19 cellular contexts compared by ENCODE assay signal in the genomic region with DNA sequence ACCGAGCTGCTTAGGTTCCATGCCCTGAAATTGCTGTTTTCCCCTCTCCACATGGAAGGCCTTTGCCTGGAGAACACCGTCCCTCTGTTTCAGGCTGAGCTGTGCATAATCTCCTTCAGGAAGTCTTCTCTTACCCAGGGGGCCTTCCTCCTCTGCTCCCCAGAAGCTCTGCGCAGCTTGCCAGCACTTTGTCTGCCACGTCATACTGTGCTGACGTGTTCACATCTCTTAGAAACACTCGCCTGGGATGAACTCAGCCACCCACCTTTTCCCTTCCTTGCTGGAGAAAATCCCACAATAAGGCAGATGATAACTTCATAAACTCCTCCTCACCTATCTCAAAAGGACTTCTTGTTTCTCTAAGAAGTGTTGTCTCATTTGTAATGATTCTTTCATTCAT.
DNase-seq lines count a peak whose midpoint lies in the region; ATAC-seq, FAIRE-seq and TF ChIP-seq lines count a peak whose summit lies in the region.
"Had no signal": no experiment of that assay in that cellular context is flagged by ENCODE, and none has a peak within 500 bp of the region (broad histone marks: within the 10 kb centered on the region; RNA-seq: fewer than 3 reads in every experiment).

No MANE protein-coding gene starts in this region.

- H3K27me3 ChIP-seq in keratinocyte (ENCODE audit: control insufficient read depth, extremely low read depth, insufficient read depth, low read length) (no peaks in the 10 kb centered on the region), stomach smooth muscle (ENCODE audit: control insufficient read depth in 1 of 2, insufficient read depth in 2 of 2, low read length in 2 of 2) (no peaks in the 10 kb centered on the region)
- H3K27me3 ChIP-seq: BLaER1 had no signal

- H3K36me3 Mint-ChIP-seq in HFFc6 (ENCODE audit: low read depth) = peaks cover 24% of the 10 kb centered on the region
- H3K36me3 Mint-ChIP-seq: brain had no signal

- no peak for FAIRE-seq in keratinocyte (lab: Jason Lieb, UNC)

- H3K9me1 ChIP-seq in keratinocyte (ENCODE audit: control insufficient read depth, extremely low read depth, insufficient read depth, low read length) = no peaks in the 10 kb centered on the region

- DNase-seq in HFFc6 (no peak), dermis blood vessel endothelial cell (peak; percentile 40), keratinocyte (ENCODE audit: low read depth, low spot score) (no peak), left lobe of liver (ENCODE audit: low spot score) (no peak), ureter (ENCODE audit: low spot score) (no peak)
- DNase-seq: activated CD8-positive, alpha-beta memory T cell treated with anti-CD3 and anti-CD28 coated beads for 24 hours; activated gamma-delta T cell; DMS79 treated with DMSO at 0.1 percent for 48 hours; NCI-H1694 treated with DMSO at 0.1 percent for 48 hours; NCI-H524 treated with DMSO at 0.1 percent for 48 hours; retina; stimulated activated naive CD4-positive, alpha-beta T cell treated with Interleukin-2 at 50 U/mL for 16 hours had no signal

- H2AFZ ChIP-seq in keratinocyte (ENCODE audit: control insufficient read depth, low read length) = no peak overlapping the region

- H3K4me1 Mint-ChIP-seq in HFFc6 (ENCODE audit: low read depth) = peaks cover 37% of the 10 kb centered on the region

- no peak overlapping the region for H3K4me2 ChIP-seq in keratinocyte (ENCODE audit: control insufficient read depth, extremely low read depth, insufficient read depth, low read depth, low read length)
- H3K4me2 ChIP-seq: BLaER1 had no signal

- H3K4me3 ChIP-seq in keratinocyte (ENCODE audit: control insufficient read depth in 2 of 3, extremely low read depth in 1 of 3, insufficient read depth in 2 of 3, low read depth in 1 of 3, low read length in 3 of 3) (no peak overlapping the region), stomach smooth muscle (ENCODE audit: low read length in 2 of 2) (no peak overlapping the region)
- H3K4me3 ChIP-seq: BLaER1 had no signal

- H3K27ac ChIP-seq in keratinocyte (ENCODE audit: control insufficient read depth, insufficient read depth, low read length) (peak overlapping the region; percentile 15), stomach smooth muscle (ENCODE audit: low read length) (peak overlapping the region; percentile 37)
- H3K27ac ChIP-seq: BLaER1, VCaP had no signal

- H3K27ac Mint-ChIP-seq in HFFc6 = no peak overlapping the region; the same call in 1 of the 2 replicates
- H3K27ac Mint-ChIP-seq: endodermal cell had no signal

- dilution Hi-C loops in keratinocyte (cut with MboI; ENCODE audit: extremely low pct_ligation_motif_present, low sequenced_read_pairs) = no loop called here

- no peaks in the 10 kb centered on the region; the same call in 1 of the 2 replicates for H3K27me3 Mint-ChIP-seq in HFFc6 (ENCODE audit: insufficient read depth)
- H3K27me3 Mint-ChIP-seq: brain had no signal

- H3K4me3 Mint-ChIP-seq in HFFc6 = peak overlapping the region; percentile 39; the same call in 1 of the 2 replicates
- H3K4me3 Mint-ChIP-seq: brain, endodermal cell had no signal

- TF ChIP-seq CTCF in HFFc6 (IDR thresholded peaks at IDR 0.05) (no peak), keratinocyte (optimal IDR thresholded peaks at IDR 0.05 in 1 of 3, IDR thresholded peaks at IDR 0.05 in 1 of 3, conservative IDR thresholded peaks at IDR 0.05 in 1 of 3; ENCODE audit: extremely low read depth in 1 of 3, insufficient read depth in 2 of 3, low read length in 3 of 3) (no peak)

- no peak overlapping the region for H3K9ac ChIP-seq in keratinocyte (ENCODE audit: control insufficient read depth, extremely low read depth, insufficient read depth, low read length)
- H3K9ac ChIP-seq in stomach smooth muscle (ENCODE audit: low read length in 2 of 2) = no peak overlapping the region
- H3K9ac ChIP-seq: BLaER1 had no signal

- H3K9me3 ChIP-seq in keratinocyte (ENCODE audit: control insufficient read depth, low read depth, low read length) (no peaks in the 10 kb centered on the region), stomach smooth muscle (ENCODE audit: control insufficient read depth in 2 of 2, low read length in 2 of 2) (no peaks in the 10 kb centered on the region)
- H3K9me3 ChIP-seq: BLaER1 had no signal

- ATAC-seq in left lobe of liver (no peak), GM21717 (IDR thresholded peaks at IDR 0.05; ENCODE audit: unreplicated experiment) (no peak), GM21360 (IDR thresholded peaks at IDR 0.05; ENCODE audit: unreplicated experiment) (no peak)

- H4K20me1 ChIP-seq in keratinocyte (ENCODE audit: control insufficient read depth, extremely low read depth, insufficient read depth, low read length) = no peaks in the 10 kb centered on the region
- H4K20me1 ChIP-seq: BLaER1 had no signal

- H3K9me3 Mint-ChIP-seq in HFFc6 = no peaks in the 10 kb centered on the region
- H3K9me3 Mint-ChIP-seq: brain, endodermal cell had no signal

- H3K36me3 ChIP-seq in keratinocyte (ENCODE audit: control insufficient read depth in 2 of 2, extremely low read depth in 1 of 2, insufficient read depth in 2 of 2, low read length in 2 of 2) (peaks cover 0 to 2% of the 10 kb centered on the region in 2 experiments), stomach smooth muscle (ENCODE audit: control insufficient read depth in 2 of 2, insufficient read depth in 2 of 2, low read length in 2 of 2) (no peaks in the 10 kb centered on the region)

- H3K4me1 ChIP-seq in keratinocyte (ENCODE audit: control insufficient read depth, extremely low read depth, insufficient read depth, low read length) (peaks cover 4% of the 10 kb centered on the region), stomach smooth muscle (ENCODE audit: control insufficient read depth, insufficient read depth, low read length) (peaks cover 25% of the 10 kb centered on the region)
- H3K4me1 ChIP-seq: BLaER1 had no signal

- H3K79me2 ChIP-seq in keratinocyte (ENCODE audit: control insufficient read depth, insufficient read depth, low read length) = peaks cover 4% of the 10 kb centered on the region
